Comparison of ENCODE assay signal across 1 cellular context in the genomic region with DNA sequence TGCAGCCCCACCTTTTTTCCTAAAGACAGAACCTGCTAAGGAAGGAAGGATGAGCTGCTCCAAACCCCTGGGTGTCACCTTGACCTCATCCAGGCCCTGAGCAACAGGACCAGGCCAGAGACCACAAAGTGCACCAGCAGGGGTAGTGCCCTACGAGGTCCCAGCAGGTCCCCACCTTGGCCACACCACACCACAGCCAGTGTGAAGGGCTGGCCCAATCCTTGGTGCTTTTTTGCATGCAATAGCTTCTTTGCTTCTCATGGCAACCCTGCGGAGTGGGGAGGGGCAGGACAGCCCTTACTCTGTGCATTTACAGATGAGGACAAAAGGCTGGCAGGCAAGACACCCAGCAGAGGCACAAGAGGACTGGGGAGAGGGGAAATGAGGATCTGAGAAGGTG.
TF ChIP-seq lines count a peak whose summit lies in the region.

No MANE protein-coding gene starts in this region.

TF ChIP-seq in GM23338, 12 proteins besides CTCF, POLR2A, EP300 and RAD21 (continued from another document):
- TF ChIP-seq ZNF462 (CRISPR knock-in tag; IDR thresholded peaks at IDR 0.05) (no peak), EZH2 (IDR thresholded peaks at IDR 0.05; ENCODE audit: low read depth, unreplicated experiment) (no peak)
